Comparison of ENCODE assay signal across 11 cellular contexts in the genomic region with DNA sequence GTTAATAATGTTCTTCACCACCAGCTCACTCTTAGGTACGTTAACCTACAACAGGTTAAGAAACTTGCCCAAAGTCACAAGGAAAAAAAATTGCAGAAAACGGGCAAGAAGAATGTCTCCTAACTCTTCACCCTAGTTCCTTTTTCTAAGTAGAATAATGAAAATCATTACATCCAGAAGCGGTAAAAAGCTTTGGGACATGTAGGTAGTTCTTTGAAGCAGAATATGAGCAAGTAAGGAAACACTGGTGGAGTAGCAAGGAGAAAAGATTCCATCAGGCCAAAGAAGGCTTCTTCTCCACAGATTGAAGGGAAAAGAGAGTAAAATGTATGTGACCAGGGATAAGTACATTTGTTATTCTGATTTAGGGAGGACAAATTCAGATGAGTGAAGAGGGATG. TPM values are rescaled to one million over a fixed set of nuclear protein-coding genes. Genes with fewer than 3 reads are reported as not detected.
DNase-seq lines count a peak whose midpoint lies in the region; ATAC-seq and TF ChIP-seq lines count a peak whose summit lies in the region.
"Had no signal": no experiment of that assay in that cellular context is flagged by ENCODE, and none has a peak within 500 bp of the region (broad histone marks: within the 10 kb centered on the region; RNA-seq: fewer than 3 reads in every experiment).

No MANE protein-coding gene starts in this region.

- H4K91ac ChIP-seq in trophoblast cell (ENCODE audit: low read depth, low read length): no peak overlapping the region

- no peak overlapping the region for H4K12ac ChIP-seq in trophoblast cell (ENCODE audit: low read depth, low read length)

- peak overlapping the region in 2 of 11 experiments; percentile 5 to 33; a peak in 2 of 22 replicates for H3K27ac ChIP-seq in BLaER1 treated with 17β-estradiol and CSF1 and Interleukin-3, amounts not matched to agents 10 nM and 100 nM
- H3K27ac ChIP-seq in DOHH2 (ENCODE audit: low read depth, low read length) (no peak overlapping the region), trophoblast cell (ENCODE audit: low read depth, low read length) (no peak overlapping the region)

- no peak overlapping the region for H3K23ac ChIP-seq in trophoblast cell (ENCODE audit: low read length)

- no peak overlapping the region for H4K8ac ChIP-seq in trophoblast cell (ENCODE audit: low read depth, low read length)

- no peak for ATAC-seq in natural killer cell
- ATAC-seq: PC-3 had no signal

- no peak overlapping the region for H2BK5ac ChIP-seq in trophoblast cell (ENCODE audit: low read depth, low read length, poor library complexity)

- no peak overlapping the region for H2BK12ac ChIP-seq in trophoblast cell (ENCODE audit: low read length)

- H3K27me3 Mint-ChIP-seq in activated naive CD8-positive, alpha-beta T cell treated with anti-CD3 and anti-CD28 coated beads for 36 hours: no peaks in the 10 kb centered on the region
- no peaks in the 10 kb centered on the region for H3K27me3 Mint-ChIP-seq in natural killer cell (ENCODE audit: low read depth in 2 of 2)

- H3K9me3 Mint-ChIP-seq in activated naive CD8-positive, alpha-beta T cell treated with anti-CD3 and anti-CD28 coated beads for 36 hours: no peaks in the 10 kb centered on the region
- no peaks in the 10 kb centered on the region for H3K9me3 Mint-ChIP-seq in natural killer cell

- no peak overlapping the region for H3K18ac ChIP-seq in trophoblast cell (ENCODE audit: low read length)

- H3K4ac ChIP-seq in trophoblast cell (ENCODE audit: low read depth, low read length): no peak overlapping the region

- H3K4me2 ChIP-seq in BLaER1 treated with 17β-estradiol and CSF1 and Interleukin-3, amounts not matched to agents 10 nM and 100 nM: peak overlapping the region; percentile 33 to 95 (median 85); a peak in 18 of 22 replicates
- H3K4me2 ChIP-seq in DOHH2 (ENCODE audit: low read length): peak overlapping the region; percentile 90
- H3K4me2 ChIP-seq in trophoblast cell (ENCODE audit: low read length): no peak overlapping the region

- no peaks in the 10 kb centered on the region for H3K27me3 ChIP-seq in BLaER1 treated with 17β-estradiol and CSF1 and Interleukin-3, amounts not matched to agents 10 nM and 100 nM
- H3K27me3 ChIP-seq in DOHH2 (ENCODE audit: control insufficient read depth, low read length): no peaks in the 10 kb centered on the region
- no peaks in the 10 kb centered on the region for H3K27me3 ChIP-seq in trophoblast cell (ENCODE audit: insufficient read depth, low read length)

- peaks cover 45% of the 10 kb centered on the region for H3K36me3 Mint-ChIP-seq in activated naive CD8-positive, alpha-beta T cell treated with anti-CD3 and anti-CD28 coated beads for 36 hours
- H3K36me3 Mint-ChIP-seq in natural killer cell: no peaks in the 10 kb centered on the region

- H3K4me3 Mint-ChIP-seq in activated naive CD8-positive, alpha-beta T cell treated with anti-CD3 and anti-CD28 coated beads for 36 hours: peak overlapping the region; percentile 96
- peak overlapping the region; percentile 17 for H3K4me3 Mint-ChIP-seq in natural killer cell

- peaks cover 16% of the 10 kb centered on the region for H3K79me1 ChIP-seq in trophoblast cell (ENCODE audit: low read length)

- H3K27ac Mint-ChIP-seq in activated naive CD8-positive, alpha-beta T cell treated with anti-CD3 and anti-CD28 coated beads for 36 hours: peak overlapping the region; percentile 78
- H3K27ac Mint-ChIP-seq in natural killer cell: no peak overlapping the region

- H3K4me1 Mint-ChIP-seq in activated naive CD8-positive, alpha-beta T cell treated with anti-CD3 and anti-CD28 coated beads for 36 hours: peaks cover 47% of the 10 kb centered on the region
- H3K4me1 Mint-ChIP-seq in natural killer cell: peaks cover 45 to 46% of the 10 kb centered on the region in 2 donors

- no peak overlapping the region for H2AK5ac ChIP-seq in trophoblast cell (ENCODE audit: low read length)

- WGBS in trophoblast cell (ENCODE audit: extremely low coverage, insufficient coverage, insufficient read length): no CpG with 5 or more reads among the region's 3 CpGs

- peaks cover 0 to 40% (median 0%) of the 10 kb centered on the region in 11 experiments; a peak in 7 of 22 replicates for H4K20me1 ChIP-seq in BLaER1 treated with 17β-estradiol and CSF1 and Interleukin-3, amounts not matched to agents 10 nM and 100 nM
- H4K20me1 ChIP-seq in DOHH2 (ENCODE audit: control insufficient read depth, insufficient read depth, low read depth, low read length): peaks cover 14% of the 10 kb centered on the region; the same call in 1 of the 2 replicates

- H3K4me3 ChIP-seq in BLaER1 treated with 17β-estradiol and CSF1 and Interleukin-3, amounts not matched to agents 10 nM and 100 nM: peak overlapping the region in 2 of 10 experiments; percentile 94 to 97; a peak in 6 of 20 replicates
- H3K4me3 ChIP-seq in DOHH2 (ENCODE audit: low read length) (peak overlapping the region; percentile 94), trophoblast cell (ENCODE audit: low read depth, low read length) (no peak overlapping the region)

- peaks cover 92% of the 10 kb centered on the region for H3K79me2 ChIP-seq in DOHH2 (ENCODE audit: control insufficient read depth, low read length)
- peaks cover 12% of the 10 kb centered on the region for H3K79me2 ChIP-seq in trophoblast cell (ENCODE audit: control insufficient read depth, insufficient read depth, low read length, poor library complexity)

- intact Hi-C loops in natural killer cell (cut with micrococcal nuclease): no loop called here

- peak overlapping the region in 3 of 11 experiments; percentile 61 to 96 (median 93); a peak in 8 of 22 replicates for H3K9ac ChIP-seq in BLaER1 treated with 17β-estradiol and CSF1 and Interleukin-3, amounts not matched to agents 10 nM and 100 nM
- no peak overlapping the region for H3K9ac ChIP-seq in trophoblast cell (ENCODE audit: low read length)

- peaks cover 3% of the 10 kb centered on the region; the same call in 1 of the 2 replicates for H3F3A ChIP-seq in DOHH2 (ENCODE audit: control insufficient read depth, insufficient read depth)

- no peak overlapping the region for H2BK120ac ChIP-seq in trophoblast cell (ENCODE audit: insufficient read depth, low read length, poor library complexity)

- H3K36me3 ChIP-seq in BLaER1 treated with 17β-estradiol and CSF1 and Interleukin-3, amounts not matched to agents 10 nM and 100 nM: peaks cover 0 to 32% (median 7%) of the 10 kb centered on the region in 11 experiments; a peak in 11 of 22 replicates
- H3K36me3 ChIP-seq in DOHH2 (ENCODE audit: control insufficient read depth, low read length) (peaks cover 84% of the 10 kb centered on the region), trophoblast cell (ENCODE audit: control insufficient read depth in 1 of 2, insufficient read depth in 2 of 2, low read length in 2 of 2) (no peaks in the 10 kb centered on the region)

- no peak for DNase-seq in activated naive CD8-positive, alpha-beta T cell treated with anti-CD3 and anti-CD28 coated beads for 36 hours
- no peak for DNase-seq in natural killer cell
- no peak for DNase-seq in central memory CD4-positive, alpha-beta T cell
- DNase-seq in trophoblast cell: no peak
- no peak for DNase-seq in activated CD8-positive, alpha-beta memory T cell treated with anti-CD3 and anti-CD28 coated beads, Interleukin-2, amount 50 U/mL, for 48 hours
- DNase-seq in HCEC 1CT: no peak
- DNase-seq: GOT3, NCI-H2227 treated with DMSO at 0.1 percent for 48 hours, PC-3 had no signal

- no peaks in the 10 kb centered on the region for H3K9me3 ChIP-seq in BLaER1 treated with 17β-estradiol and CSF1 and Interleukin-3, amounts not matched to agents 10 nM and 100 nM (replicated peaks in 1 of 11)
- no peaks in the 10 kb centered on the region for H3K9me3 ChIP-seq in DOHH2 (ENCODE audit: control insufficient read depth, insufficient read depth, low read length)
- no peaks in the 10 kb centered on the region for H3K9me3 ChIP-seq in trophoblast cell (ENCODE audit: insufficient read depth, low read depth, low read length)

- H3K9me2 ChIP-seq in DOHH2 (replicated peaks; ENCODE audit: control insufficient read depth, low read length): no peaks in the 10 kb centered on the region

- no peak for TF ChIP-seq CTCF in DOHH2 (IDR thresholded peaks at IDR 0.05; ENCODE audit: low read depth, low read length, poor library complexity, severe bottlenecking)
- no peak for TF ChIP-seq CTCF in natural killer cell (IDR thresholded peaks at IDR 0.05)

- peaks cover 23 to 54% (median 38%) of the 10 kb centered on the region in 10 experiments for H3K4me1 ChIP-seq in BLaER1 treated with 17β-estradiol and CSF1 and Interleukin-3, amounts not matched to agents 10 nM and 100 nM
- H3K4me1 ChIP-seq in DOHH2 (ENCODE audit: control insufficient read depth, low read length) (peaks cover 37% of the 10 kb centered on the region), trophoblast cell (ENCODE audit: control insufficient read depth in 1 of 2, insufficient read depth in 2 of 2, low read length in 2 of 2) (no peaks in the 10 kb centered on the region)

- H3K14ac ChIP-seq in trophoblast cell (ENCODE audit: low read length): no peak overlapping the region

- no peak overlapping the region for H2AFZ ChIP-seq in trophoblast cell (ENCODE audit: insufficient read depth, low read length, poor library complexity)

RNA-seq across cellular contexts. Expression of a gene that starts 4.1 kb away (rescaled TPM):
- total RNA-seq in activated naive CD8-positive, alpha-beta T cell treated with anti-CD3 and anti-CD28 coated beads for 36 hours: 10 to 100 TPM; 42.8 to 46.7 TPM
- 10 to 100 TPM; 31.6 to 40.1 (median 34.5) TPM for total RNA-seq in natural killer cell
- 27.7 and 28.8 TPM in 2 replicates for polyA plus RNA-seq in trophoblast cell (2013)
